17 cellular contexts compared by ENCODE assay signal in genomic region chr2:156903335-156903734, GRCh38.
A peak's percentile ranks its signal among the peaks of the same experiment; 100 is the strongest.
DNase-seq lines count a peak whose midpoint lies in the region; ATAC-seq and TF ChIP-seq lines count a peak whose summit lies in the region.
"Had no signal": no experiment of that assay in that cellular context is flagged by ENCODE, and none has a peak within 500 bp of the region (broad histone marks: within the 10 kb centered on the region; RNA-seq: fewer than 3 reads in every experiment).

No MANE protein-coding gene starts in this region.

- H3K4me3 ChIP-seq in GM23248 (no peak overlapping the region), retinal pigment epithelial cell (ENCODE audit: low read length) (no peak overlapping the region)
- H3K4me3 ChIP-seq: MG63 had no signal

- H2AFZ ChIP-seq in GM23248, result no peak overlapping the region

- no peak for TF ChIP-seq CTCF in retinal pigment epithelial cell (conservative IDR thresholded peaks at IDR 0.05; ENCODE audit: low read depth, low read length)

- no peaks in the 10 kb centered on the region for H4K20me1 ChIP-seq in GM23248 (ENCODE audit: insufficient read depth)

- H3K36me3 ChIP-seq in GM23248 (ENCODE audit: low read depth), result no peaks in the 10 kb centered on the region
- H3K36me3 ChIP-seq: MG63 had no signal

- H3K9ac ChIP-seq in GM23248, result no peak overlapping the region

- H3K27ac ChIP-seq in GM23248, result no peak overlapping the region
- H3K27ac ChIP-seq: HL-60 had no signal

- peak; percentile 39 for DNase-seq in GM23248
- peak; percentile 67 for DNase-seq in LHCN-M2 (ENCODE audit: low read depth)
- peak; percentile 35 for DNase-seq in amniotic epithelial cell (ENCODE audit: low read depth)
- peak; percentile 22 for DNase-seq in retinal pigment epithelial cell (ENCODE audit: low read depth)
- no peak for DNase-seq in NCI-H2081 (lab: John Stamatoyannopoulos, UW)
- no peak for DNase-seq in T-helper 2 cell
- DNase-seq: CD4-positive, alpha-beta memory T cell; GOT3; KBM-7; MG63; NCI-H1092 treated with DMSO at 0.1 percent for 48 hours; NCI-H187; NCI-H446 treated with DMSO at 0.1 percent for 48 hours; NCI-H748 treated with DMSO at 0.1 percent for 48 hours; SHP77 treated with DMSO at 0.1 percent for 48 hours had no signal

- H3K79me2 ChIP-seq in GM23248 (ENCODE audit: insufficient read depth), result no peaks in the 10 kb centered on the region

- no peaks in the 10 kb centered on the region for H3K9me2 ChIP-seq in GM23248 (ENCODE audit: insufficient read depth)

- no peak for ATAC-seq in GM19467 (IDR thresholded peaks at IDR 0.05; ENCODE audit: unreplicated experiment)

- no peak overlapping the region for H3K4me2 ChIP-seq in GM23248 (ENCODE audit: unreplicated experiment)

- no peaks in the 10 kb centered on the region for H3K27me3 ChIP-seq in GM23248 (replicated peaks; ENCODE audit: insufficient read depth)
- H3K27me3 ChIP-seq: MG63 had no signal

- peaks cover 9% of the 10 kb centered on the region for H3F3A ChIP-seq in GM23248 (ENCODE audit: insufficient read depth)

- no peaks in the 10 kb centered on the region for H3K9me3 ChIP-seq in GM23248 (ENCODE audit: low read depth)
- H3K9me3 ChIP-seq: MG63 had no signal

- peaks cover 35% of the 10 kb centered on the region for H3K4me1 ChIP-seq in GM23248 (ENCODE audit: insufficient read depth)

- in situ Hi-C loops in GM23248 (cut with MboI), result no loop called here

Comparison
In these comparisons a context has a peak if more than half of its experiments do, and no peak if none do; other contexts are left out.
1. DNase-seq: peak in GM23248 (single experiment), LHCN-M2 (single experiment), amniotic epithelial cell (single experiment) and retinal pigment epithelial cell (single experiment); none in NCI-H2081 (0 of 2) and T-helper 2 cell (0 of 5).